ENCODE assay signal across 14 cellular contexts in genomic region chr14:42571991-42572390, GRCh38.
DNase-seq lines count a peak whose midpoint lies in the region; ATAC-seq and TF ChIP-seq lines count a peak whose summit lies in the region.
"Had no signal": no experiment of that assay in that cellular context is flagged by ENCODE, and none has a peak within 500 bp of the region (broad histone marks: within the 10 kb centered on the region; RNA-seq: fewer than 3 reads in every experiment).

No MANE protein-coding gene starts in this region.

- H2BK5ac ChIP-seq in H9 (ENCODE audit: insufficient read length, low read length), result no peak overlapping the region

- H4K20me1 ChIP-seq in H9 (ENCODE audit: control insufficient read depth, insufficient read depth, insufficient read length) (no peaks in the 10 kb centered on the region), OCI-LY3 (ENCODE audit: insufficient read depth, low read length) (no peaks in the 10 kb centered on the region)

- peak; percentile 14; the same call in 1 of the 3 replicates for TF ChIP-seq CTCF in H9 (conservative IDR thresholded peaks at IDR 0.05)
- TF ChIP-seq CTCF in OCI-LY3 (IDR thresholded peaks at IDR 0.05; ENCODE audit: low read depth, low read length), result peak; percentile 14; the same call in 1 of the 2 replicates
- TF ChIP-seq CTCF in foreskin keratinocyte (conservative IDR thresholded peaks at IDR 0.05), result peak; percentile 8
- no peak for TF ChIP-seq CTCF in Calu3 (IDR thresholded peaks at IDR 0.05; ENCODE audit: unreplicated experiment)

- H2BK15ac ChIP-seq in H9 (ENCODE audit: low read depth, low read length), result no peak overlapping the region

- H3K27ac ChIP-seq in H9 (ENCODE audit: insufficient read length, low read depth, low read length) (no peak overlapping the region), OCI-LY3 (ENCODE audit: low read length) (no peak overlapping the region), foreskin keratinocyte (no peak overlapping the region)
- H3K27ac ChIP-seq: GM23248 had no signal

- intact Hi-C loops in Calu3 (cut with micrococcal nuclease; ENCODE audit: unreplicated experiment), result no loop called here

- H3K27ac Mint-ChIP-seq in H9 (no peak overlapping the region), Calu3 (ENCODE audit: unreplicated experiment) (no peak overlapping the region)
- H3K27ac Mint-ChIP-seq in stimulated activated effector memory CD8-positive, alpha-beta T cell treated with anti-CD3 and anti-CD28 coated beads, Interleukin-12 subunit alpha, Interleukin-12 subunit beta, amount 100 ng/mL, for 72 hours, result no peak overlapping the region
- H3K27ac Mint-ChIP-seq: CD4-positive, alpha-beta memory T cell had no signal

- H2AK5ac ChIP-seq in H9 (ENCODE audit: insufficient read length, low read length), result no peak overlapping the region

- no CpG with 5 or more reads among the region's 2 CpGs for WGBS in H9 (ENCODE audit: extremely low coverage, insufficient read length, low lambda C conversion rate)

- no peak overlapping the region for H2BK20ac ChIP-seq in H9 (ENCODE audit: low read depth, low read length, poor library complexity, severe bottlenecking)

- H3K36me3 ChIP-seq in OCI-LY3 (replicated peaks; ENCODE audit: low read depth, low read length), result peaks cover 20% of the 10 kb centered on the region

- H3K23ac ChIP-seq in H9 (ENCODE audit: insufficient read length, low read depth, low read length), result no peak overlapping the region

- no peak overlapping the region for H3K18ac ChIP-seq in H9 (ENCODE audit: insufficient read length, low read depth, low read length)

- CTCF ChIA-PET in Calu3 (lab: Charles Lee), result no interaction called here

- H3K23me2 ChIP-seq in H9 (ENCODE audit: insufficient read length, low read depth, low read length, poor library complexity, severe bottlenecking), result no peaks in the 10 kb centered on the region

- H3K9ac ChIP-seq in H9 (ENCODE audit: extremely low read depth, insufficient read length, low read length), result no peak overlapping the region
- H3K9ac ChIP-seq in OCI-LY3 (ENCODE audit: low read length), result no peak overlapping the region
- H3K9ac ChIP-seq: GM23248 had no signal

- H4K5ac ChIP-seq in H9 (ENCODE audit: insufficient read length, low read depth, low read length), result no peak overlapping the region

- no peak overlapping the region for H3K56ac ChIP-seq in H9 (ENCODE audit: insufficient read length, low read depth, low read length)

- H3K4me2 ChIP-seq in H9 (ENCODE audit: insufficient read depth, insufficient read length, low read length) (no peak overlapping the region), OCI-LY3 (ENCODE audit: low read length) (no peak overlapping the region)

- H4K91ac ChIP-seq in H9 (ENCODE audit: insufficient read length, low read depth, low read length), result no peak overlapping the region

- no peak overlapping the region for H2BK120ac ChIP-seq in H9 (ENCODE audit: low read depth, low read length, poor library complexity, severe bottlenecking)

- H3K14ac ChIP-seq in H9 (ENCODE audit: insufficient read depth, low read length), result no peak overlapping the region

- H3K4me3 Mint-ChIP-seq in H9 (no peak overlapping the region), Calu3 (ENCODE audit: low read depth, unreplicated experiment) (no peak overlapping the region)
- no peak overlapping the region for H3K4me3 Mint-ChIP-seq in stimulated activated effector memory CD8-positive, alpha-beta T cell treated with anti-CD3 and anti-CD28 coated beads, Interleukin-12 subunit alpha, Interleukin-12 subunit beta, amount 100 ng/mL, for 72 hours
- H3K4me3 Mint-ChIP-seq: CD4-positive, alpha-beta memory T cell had no signal

- no peak overlapping the region for H3K4ac ChIP-seq in H9 (ENCODE audit: low read depth, low read length)

- no peaks in the 10 kb centered on the region for H3K4me1 ChIP-seq in H9 (ENCODE audit: insufficient read depth, low read length)
- peaks cover 17% of the 10 kb centered on the region for H3K4me1 ChIP-seq in OCI-LY3 (ENCODE audit: low read length)
- H3K4me1 ChIP-seq in foreskin keratinocyte, result no peaks in the 10 kb centered on the region

- H3K27me3 ChIP-seq in H9 (ENCODE audit: insufficient read depth, low read length) (no peaks in the 10 kb centered on the region), OCI-LY3 (ENCODE audit: low read depth, low read length) (no peaks in the 10 kb centered on the region), foreskin keratinocyte (no peaks in the 10 kb centered on the region)

- peaks cover 7% of the 10 kb centered on the region for H3K9me3 ChIP-seq in H9 (ENCODE audit: control insufficient read depth, low read depth, low read length)
- H3K9me3 ChIP-seq in OCI-LY3 (ENCODE audit: insufficient read depth, low read length), result peaks cover 23% of the 10 kb centered on the region; the same call in 1 of the 2 replicates

- no peaks in the 10 kb centered on the region for H3K27me3 Mint-ChIP-seq in H9 (ENCODE audit: low read depth)
- no peaks in the 10 kb centered on the region for H3K27me3 Mint-ChIP-seq in Calu3 (ENCODE audit: unreplicated experiment)
- H3K27me3 Mint-ChIP-seq: CD4-positive, alpha-beta memory T cell had no signal

- H3T11ph ChIP-seq in H9 (ENCODE audit: low read length), result no peak overlapping the region

- BruUV-seq in Calu3 (replicated peaks; lab: Mats Ljungman, UMichigan), result no TSS peak

- H3K79me2 ChIP-seq in H9 (ENCODE audit: insufficient read depth, low read length), result no peaks in the 10 kb centered on the region
- H3K79me2 ChIP-seq in OCI-LY3 (ENCODE audit: low read length), result no peaks in the 10 kb centered on the region

- no peak overlapping the region for H2BK12ac ChIP-seq in H9 (ENCODE audit: insufficient read length, low read depth, low read length)

- no peak overlapping the region for H3K4me3 ChIP-seq in OCI-LY3 (ENCODE audit: low read length)
- H3K4me3 ChIP-seq: GM23248 had no signal

- DNase-seq in H9 (no peak), foreskin keratinocyte (no peak), NCI-H1930 (lab: John Stamatoyannopoulos, UW) (no peak), Calu3 (no peak)
- no peak for DNase-seq in stimulated activated effector memory CD8-positive, alpha-beta T cell treated with anti-CD3 and anti-CD28 coated beads, Interleukin-12 subunit alpha, Interleukin-12 subunit beta, amount 100 ng/mL, for 72 hours (ENCODE audit: low spot score in 2 of 2)
- DNase-seq: C1 segment of cervical spinal cord; CD4-positive, alpha-beta memory T cell; COR-L47; DMS153; DMS79 treated with DMSO at 0.1 percent for 48 hours; GF-D8; GM23248; HCEC 1CT had no signal

- H3K36me3 Mint-ChIP-seq in H9 (ENCODE audit: insufficient read depth in 1 of 3, low read depth in 3 of 3) (peaks cover 13 to 50% (median 17%) of the 10 kb centered on the region in 3 experiments), Calu3 (ENCODE audit: insufficient read depth, unreplicated experiment) (no peaks in the 10 kb centered on the region)
- H3K36me3 Mint-ChIP-seq in stimulated activated effector memory CD8-positive, alpha-beta T cell treated with anti-CD3 and anti-CD28 coated beads, Interleukin-12 subunit alpha, Interleukin-12 subunit beta, amount 100 ng/mL, for 72 hours, result no peaks in the 10 kb centered on the region
- H3K36me3 Mint-ChIP-seq: CD4-positive, alpha-beta memory T cell had no signal

- H3K79me1 ChIP-seq in H9 (ENCODE audit: insufficient read depth, low read depth, low read length, poor library complexity, severe bottlenecking), result no peaks in the 10 kb centered on the region

- H3K4me1 Mint-ChIP-seq in H9, result no peaks in the 10 kb centered on the region
- no peaks in the 10 kb centered on the region for H3K4me1 Mint-ChIP-seq in stimulated activated effector memory CD8-positive, alpha-beta T cell treated with anti-CD3 and anti-CD28 coated beads, Interleukin-12 subunit alpha, Interleukin-12 subunit beta, amount 100 ng/mL, for 72 hours
- H3K4me1 Mint-ChIP-seq in Calu3 (ENCODE audit: low read depth, unreplicated experiment), result no peaks in the 10 kb centered on the region
- H3K4me1 Mint-ChIP-seq: CD4-positive, alpha-beta memory T cell had no signal

- H2AFZ ChIP-seq in H9 (ENCODE audit: low read length) (no peak overlapping the region), OCI-LY3 (ENCODE audit: low read depth, low read length) (no peak overlapping the region)
- H2AFZ ChIP-seq: GM23248 had no signal

- H3K9me3 Mint-ChIP-seq in H9 (peaks cover 38 to 48% of the 10 kb centered on the region in 2 experiments), Calu3 (ENCODE audit: low read depth, unreplicated experiment) (peaks cover 9% of the 10 kb centered on the region)
- peaks cover 33% of the 10 kb centered on the region for H3K9me3 Mint-ChIP-seq in stimulated activated effector memory CD8-positive, alpha-beta T cell treated with anti-CD3 and anti-CD28 coated beads, Interleukin-12 subunit alpha, Interleukin-12 subunit beta, amount 100 ng/mL, for 72 hours

- no peak overlapping the region for H4K8ac ChIP-seq in H9 (replicated peaks; ENCODE audit: insufficient read length, low read depth, low read length)

- ATAC-seq in foreskin keratinocyte, result no peak
- ATAC-seq in stimulated activated effector memory CD8-positive, alpha-beta T cell treated with anti-CD3 and anti-CD28 coated beads, Interleukin-12 subunit alpha, Interleukin-12 subunit beta, amount 100 ng/mL, for 72 hours, result no peak
